In genomic region chr3:126524429-126524988, GRCh38 we compare ENCODE assay signal across 8 cellular contexts. TPM values are rescaled to one million over a fixed set of nuclear protein-coding genes. Genes with fewer than 3 reads are reported as not detected.
DNase-seq lines count a peak whose midpoint lies in the region; ATAC-seq and TF ChIP-seq lines count a peak whose summit lies in the region.

No MANE protein-coding gene starts in this region.

- 16% methylated on average over 26 of the region's 31 CpGs for WGBS in HUES64
- 8 to 20% methylated on average over 12 to 21 of the region's 31 CpGs for WGBS in lower leg skin, 2 donors

- TF ChIP-seq CTCF in WERI-Rb-1 (IDR thresholded peaks at IDR 0.05; ENCODE audit: low read depth, low read length) (0 out of 2 replicates have a peak, but pooled peaks have one; percentile 0), lower leg skin (IDR thresholded peaks at IDR 0.05) (no peak)

- H3K27me3 ChIP-seq in HUES64 (ENCODE audit: insufficient read depth, low read length) (peaks cover 34% of the 10 kb centered on the region), WERI-Rb-1 (ENCODE audit: insufficient read depth, low read depth, severe bottlenecking) (peaks cover 4% of the 10 kb centered on the region), iPS-18a (ENCODE audit: control insufficient read depth, insufficient read depth, low read length) (peaks cover 21% of the 10 kb centered on the region)

- no peak overlapping the region for H3K27ac ChIP-seq in HUES64 (ENCODE audit: low read depth, low read length)
- no peak overlapping the region for H3K27ac ChIP-seq in WERI-Rb-1
- H3K27ac ChIP-seq in iPS-18a (ENCODE audit: low read length), result no peak overlapping the region

- H3K4me1 ChIP-seq in HUES64 (ENCODE audit: insufficient read depth, low read length) (no peaks in the 10 kb centered on the region), iPS-18a (ENCODE audit: control insufficient read depth, low read depth, low read length) (no peaks in the 10 kb centered on the region)

- H3K4me3 ChIP-seq in HUES64 (ENCODE audit: low read length), result peak overlapping the region; percentile 61
- peak overlapping the region; percentile 48 for H3K4me3 ChIP-seq in WERI-Rb-1 (ENCODE audit: low read depth, low read length)
- peak overlapping the region; percentile 64 for H3K4me3 ChIP-seq in iPS-18a (ENCODE audit: low read length)
- H3K4me3 ChIP-seq in lower leg skin (ENCODE audit: low read depth, poor library complexity, severe bottlenecking), result no peak overlapping the region

- intact Hi-C loops in lower leg skin (cut with DNase I; ENCODE audit: low total_unique reads), result loop anchor here (10.0 kb wide), 1 partner anchor 1020 kb away; no protein-coding TSS in a partner anchor

- no peak for TF ChIP-seq POLR2A in lower leg skin (IDR thresholded peaks at IDR 0.05)

- H3K36me3 ChIP-seq in HUES64 (ENCODE audit: insufficient read depth, low read length) (no peaks in the 10 kb centered on the region), WERI-Rb-1 (no peaks in the 10 kb centered on the region), iPS-18a (ENCODE audit: control insufficient read depth, low read depth, low read length) (no peaks in the 10 kb centered on the region)

- no peaks in the 10 kb centered on the region for H3K9me3 ChIP-seq in HUES64 (ENCODE audit: insufficient read depth, low read depth, low read length)
- H3K9me3 ChIP-seq in WERI-Rb-1 (ENCODE audit: severe bottlenecking), result no peaks in the 10 kb centered on the region
- H3K9me3 ChIP-seq in iPS-18a (ENCODE audit: control insufficient read depth, low read depth, low read length), result no peaks in the 10 kb centered on the region

- H3K9ac ChIP-seq in HUES64 (ENCODE audit: low read depth, low read length) (0 out of 2 replicates have a peak overlapping the region, but pooled peaks have one; percentile 40), iPS-18a (ENCODE audit: low read length) (peak overlapping the region; percentile 22)

- no peak for ATAC-seq in GM19023 (IDR thresholded peaks at IDR 0.05; ENCODE audit: unreplicated experiment)

- DNase-seq in WERI-Rb-1 (peak; percentile 48), HCEC 1CT (no peak), SHP77 treated with DMSO at 0.1 percent for 48 hours (lab: John Stamatoyannopoulos, UW) (no peak), lower leg skin (ENCODE audit: low spot score in 2 of 2) (no peak)
- DNase-seq in stimulated activated CD8-positive, alpha-beta memory T cell treated with anti-CD3 and anti-CD28 coated beads, Interleukin-4, amount 100 ng/mL, for 48 hours, result peak; percentile 29

RNA-seq across cellular contexts. Expression of gene CHST13, which starts 0.6 kb away (rescaled TPM):
- polyA plus RNA-seq in HUES64 (2013, experiment 1 of 2), result 1.4 TPM
- polyA plus RNA-seq in HUES64 (2013, experiment 2 of 2), result 1.8 TPM
- total RNA-seq in lower leg skin, result under 1 TPM in 1 of 4 donors, not detected in 3; 0.32 TPM

RNA-seq across cellular contexts. Expression of gene UROC1, which starts 6.9 kb away (rescaled TPM):
- not detected for polyA plus RNA-seq in HUES64 (2013, experiment 1 of 2)
- polyA plus RNA-seq in HUES64 (2013, experiment 2 of 2), result not detected
- not detected for total RNA-seq in lower leg skin

RNA-seq across cellular contexts. Expression of gene C3orf22, which starts 34.2 kb away (rescaled TPM):
- not detected for polyA plus RNA-seq in HUES64 (2013, experiment 1 of 2)
- not detected for polyA plus RNA-seq in HUES64 (2013, experiment 2 of 2)
- not detected for total RNA-seq in lower leg skin

RNA-seq across cellular contexts. Expression of gene ZXDC, which starts 48.8 kb away (rescaled TPM):
- polyA plus RNA-seq in HUES64 (2013, experiment 1 of 2), result 13.1 TPM
- polyA plus RNA-seq in HUES64 (2013, experiment 2 of 2), result 13.1 TPM
- total RNA-seq in lower leg skin, result 10 to 100 TPM; 37.5 to 62.0 (median 52.3) TPM

Comparison
In these comparisons a context has a peak if more than half of its experiments do, and no peak if none do; other contexts are left out.
1. DNase-seq: peak in WERI-Rb-1 (single experiment) and stimulated activated CD8-positive, alpha-beta memory T cell treated with anti-CD3 and anti-CD28 coated beads, Interleukin-4, amount 100 ng/mL, for 48 hours (single experiment); none in HCEC 1CT (single experiment), SHP77 treated with DMSO at 0.1 percent for 48 hours (single experiment) and lower leg skin (0 of 2).